In genomic region chr13:29850213-29850898, GRCh38 we compare ENCODE assay signal across 8 cellular contexts. TPM values are rescaled to one million over a fixed set of nuclear protein-coding genes. Genes with fewer than 3 reads are reported as not detected.
DNase-seq lines count a peak whose midpoint lies in the region; ATAC-seq and TF ChIP-seq lines count a peak whose summit lies in the region.

UBL3 (minus strand) TSS chr13:29850617; CDS start chr13:29849538, 1,079 bp downstream.

- H3K4me2 ChIP-seq in H9 (ENCODE audit: insufficient read depth, insufficient read length, low read length), result peak within 1 kb of the TSS; percentile 82

- no peaks in the 10 kb centered on the region; a peak in 1 of 5 replicates for H3K9me3 Mint-ChIP-seq in H9
- H3K9me3 Mint-ChIP-seq in natural killer cell treated with Interleukin-12 subunit alpha and Interleukin-12 subunit beta and Interleukin-15 and Interleukin-18, amount 100 ng/mL, for 72 hours, result no peaks in the 10 kb centered on the region

- no peak within 1 kb of the TSS for H3K56ac ChIP-seq in H9 (ENCODE audit: insufficient read length, low read depth, low read length)

- H3K9me3 ChIP-seq in ES-I3 (ENCODE audit: control insufficient read depth, insufficient read depth, low read length) (no peaks in the 10 kb centered on the region), H9 (ENCODE audit: control insufficient read depth, low read depth, low read length) (no peaks in the 10 kb centered on the region), MG63 (no peaks in the 10 kb centered on the region)

- H4K91ac ChIP-seq in H9 (ENCODE audit: insufficient read length, low read depth, low read length), result no peak within 1 kb of the TSS

- H3K36me3 ChIP-seq in ES-I3 (ENCODE audit: insufficient read depth, low read length) (no peaks in the 10 kb centered on the region), MG63 (no peaks in the 10 kb centered on the region)

- H3K4me1 ChIP-seq in ES-I3 (ENCODE audit: insufficient read depth, low read length), result peaks cover 4% of the 10 kb centered on the region; the same call in 1 of the 2 replicates
- H3K4me1 ChIP-seq in H9 (ENCODE audit: insufficient read depth, low read length), result peaks cover 5% of the 10 kb centered on the region; the same call in 1 of the 2 replicates

- no CpG with 5 or more reads among the region's 64 CpGs for WGBS in H9 (ENCODE audit: extremely low coverage, insufficient read length, low lambda C conversion rate)

- no peak within 1 kb of the TSS for H3K27ac ChIP-seq in H9 (ENCODE audit: insufficient read length, low read depth, low read length)

- TF ChIP-seq CTCF in H9 (conservative IDR thresholded peaks at IDR 0.05) (no peak), fibroblast of the aortic adventitia (IDR thresholded peaks at IDR 0.05; ENCODE audit: insufficient read depth, low read length) (no peak)

- H3K4ac ChIP-seq in H9 (ENCODE audit: low read depth, low read length), result no peak within 1 kb of the TSS

- H3K23ac ChIP-seq in H9 (ENCODE audit: insufficient read length, low read depth, low read length), result no peak within 1 kb of the TSS

- H3K79me1 ChIP-seq in H9 (ENCODE audit: insufficient read depth, low read depth, low read length, poor library complexity, severe bottlenecking), result no peaks in the 10 kb centered on the region

- H4K5ac ChIP-seq in H9 (ENCODE audit: insufficient read length, low read depth, low read length), result no peak within 1 kb of the TSS

- H3K4me3 Mint-ChIP-seq in H9, result peak within 1 kb of the TSS; percentile 94 to 96
- peak within 1 kb of the TSS; percentile 96 for H3K4me3 Mint-ChIP-seq in natural killer cell treated with Interleukin-12 subunit alpha and Interleukin-12 subunit beta and Interleukin-15 and Interleukin-18, amount 100 ng/mL, for 72 hours

- peak; percentile 97 to 98 for ATAC-seq in natural killer cell treated with Interleukin-12 subunit alpha and Interleukin-12 subunit beta and Interleukin-15 and Interleukin-18, amount 100 ng/mL, for 72 hours

- H3K79me2 ChIP-seq in H9 (ENCODE audit: insufficient read depth, low read length), result peaks cover 10% of the 10 kb centered on the region; the same call in 1 of the 2 replicates

- no peak within 1 kb of the TSS for H2BK120ac ChIP-seq in H9 (ENCODE audit: low read depth, low read length, poor library complexity, severe bottlenecking)

- H3K27me3 ChIP-seq in H9 (ENCODE audit: insufficient read depth, low read length) (no peaks in the 10 kb centered on the region), MG63 (no peaks in the 10 kb centered on the region)

- H2BK5ac ChIP-seq in H9 (ENCODE audit: insufficient read length, low read length), result no peak within 1 kb of the TSS

- H3K36me3 Mint-ChIP-seq in H9 (ENCODE audit: insufficient read depth in 1 of 3, low read depth in 3 of 3), result no peaks in the 10 kb centered on the region; a peak in 1 of 7 replicates
- H3K36me3 Mint-ChIP-seq in natural killer cell treated with Interleukin-12 subunit alpha and Interleukin-12 subunit beta and Interleukin-15 and Interleukin-18, amount 100 ng/mL, for 72 hours, result peaks cover 6% of the 10 kb centered on the region

- H2AFZ ChIP-seq in H9 (ENCODE audit: low read length), result no peak within 1 kb of the TSS

- H3K4me3 ChIP-seq in MG63 (peak within 1 kb of the TSS; percentile 77), fibroblast of the aortic adventitia (ENCODE audit: low read depth, low read length) (peak within 1 kb of the TSS; percentile 86)

- peak within 1 kb of the TSS; percentile 51 for H3K18ac ChIP-seq in H9 (ENCODE audit: insufficient read length, low read depth, low read length)

- H3K27me3 Mint-ChIP-seq in H9 (ENCODE audit: low read depth), result no peaks in the 10 kb centered on the region; the same call in 1 of the 2 replicates
- H3K27me3 Mint-ChIP-seq in natural killer cell treated with Interleukin-12 subunit alpha and Interleukin-12 subunit beta and Interleukin-15 and Interleukin-18, amount 100 ng/mL, for 72 hours, result peaks cover 0 to 3% of the 10 kb centered on the region in 2 donors

- H3K14ac ChIP-seq in H9 (ENCODE audit: insufficient read depth, low read length), result peak within 1 kb of the TSS; percentile 81

- no peak within 1 kb of the TSS for H3T11ph ChIP-seq in H9 (ENCODE audit: low read length)

- peak; percentile 98 for DNase-seq in H9
- DNase-seq in MG63, result peak; percentile 96
- DNase-seq in SHP77 (lab: John Stamatoyannopoulos, UW), result peak; percentile 94 to 96
- DNase-seq in activated effector memory CD4-positive, alpha-beta T cell treated with Interleukin-2 at 50 U/mL for 16 hours, result peak; percentile 91
- DNase-seq in fibroblast of the aortic adventitia (ENCODE audit: low read depth), result peak; percentile 94
- DNase-seq in natural killer cell treated with Interleukin-12 subunit alpha and Interleukin-12 subunit beta and Interleukin-15 and Interleukin-18, amount 100 ng/mL, for 72 hours (ENCODE audit: low spot score), result peak; percentile 96
- peak; percentile 96 for DNase-seq in stimulated activated naive CD4-positive, alpha-beta T cell treated with Interleukin-2 at 50 U/mL for 16 hours (lab: John Stamatoyannopoulos, UW)

- no peak within 1 kb of the TSS for H2BK12ac ChIP-seq in H9 (ENCODE audit: insufficient read length, low read depth, low read length)

- peaks cover 30 to 37% of the 10 kb centered on the region in 2 experiments for H3K4me1 Mint-ChIP-seq in H9
- H3K4me1 Mint-ChIP-seq in natural killer cell treated with Interleukin-12 subunit alpha and Interleukin-12 subunit beta and Interleukin-15 and Interleukin-18, amount 100 ng/mL, for 72 hours (ENCODE audit: low read depth in 2 of 2), result peaks cover 26 to 40% of the 10 kb centered on the region in 2 donors

- H2BK15ac ChIP-seq in H9 (ENCODE audit: low read depth, low read length), result no peak within 1 kb of the TSS; the same call in 1 of the 2 replicates

- peak within 1 kb of the TSS; percentile 98 to 99 (median 98) for H3K27ac Mint-ChIP-seq in H9
- peak within 1 kb of the TSS; percentile 86 to 95 for H3K27ac Mint-ChIP-seq in natural killer cell treated with Interleukin-12 subunit alpha and Interleukin-12 subunit beta and Interleukin-15 and Interleukin-18, amount 100 ng/mL, for 72 hours

- H2AK5ac ChIP-seq in H9 (ENCODE audit: insufficient read length, low read length), result no peak within 1 kb of the TSS

- no peak within 1 kb of the TSS for H2BK20ac ChIP-seq in H9 (ENCODE audit: low read depth, low read length, poor library complexity, severe bottlenecking)

- no peaks in the 10 kb centered on the region for H4K20me1 ChIP-seq in H9 (ENCODE audit: control insufficient read depth, insufficient read depth, insufficient read length)

- no peak within 1 kb of the TSS for H4K8ac ChIP-seq in H9 (replicated peaks; ENCODE audit: insufficient read length, low read depth, low read length)

- peaks cover 12% of the 10 kb centered on the region for H3K23me2 ChIP-seq in H9 (ENCODE audit: insufficient read length, low read depth, low read length, poor library complexity, severe bottlenecking)

- peak within 1 kb of the TSS; percentile 89 for H3K9ac ChIP-seq in ES-I3 (ENCODE audit: low read depth, low read length)
- peak within 1 kb of the TSS; percentile 83 for H3K9ac ChIP-seq in H9 (ENCODE audit: extremely low read depth, insufficient read length, low read length)

RNA-seq across cellular contexts. Expression of gene UBL3, which starts in this region (rescaled TPM):
- total RNA-seq in H9 (2021) (19.0 and 19.3 TPM in 2 replicates), fibroblast of the aortic adventitia (ENCODE audit: low replicate concordance) (21.1 and 57.7 TPM in 2 replicates)
- total RNA-seq in MG63 (2014; rRNA removed; shearing (Covaris generic); ENCODE audit: low replicate concordance), result 11.4 and 15.3 TPM in 2 replicates
- 10 to 100 TPM in 1 of 2 donors, 1 to 10 TPM in 1; 7.8 to 10.5 TPM for total RNA-seq in natural killer cell treated with Interleukin-12 subunit alpha and Interleukin-12 subunit beta and Interleukin-15 and Interleukin-18, amount 100 ng/mL, for 72 hours
